9 cellular contexts compared by ENCODE assay signal in genomic region chr5:138077064-138077696, GRCh38. TPM values are rescaled to one million over a fixed set of nuclear protein-coding genes. Genes with fewer than 3 reads are reported as not detected.
DNase-seq lines count a peak whose midpoint lies in the region; ATAC-seq, FAIRE-seq and TF ChIP-seq lines count a peak whose summit lies in the region.
"Had no signal": no experiment of that assay in that cellular context is flagged by ENCODE, and none has a peak within 500 bp of the region (broad histone marks: within the 10 kb centered on the region; RNA-seq: fewer than 3 reads in every experiment).

No MANE protein-coding gene starts in this region.

- H3K4ac ChIP-seq in mesendoderm (ENCODE audit: low read depth, low read length): no peak overlapping the region

- peaks cover 8 to 12% of the 10 kb centered on the region in 2 donors for H3K4me1 Mint-ChIP-seq in stimulated activated naive B cell treated with anti-CD40 and anti-IgM and Interleukin-4, amounts not matched to agents 10 μg/mL and 1 μg/mL and 100 μg/mL, for 72 hours

- no peak overlapping the region for H3K4me2 ChIP-seq in mesendoderm (ENCODE audit: low read length)

- H3K27ac Mint-ChIP-seq in stimulated activated naive B cell treated with anti-CD40 and anti-IgM and Interleukin-4, amounts not matched to agents 10 μg/mL and 1 μg/mL and 100 μg/mL, for 72 hours: no peak overlapping the region

- H3K27me3 Mint-ChIP-seq in stimulated activated naive B cell treated with anti-CD40 and anti-IgM and Interleukin-4, amounts not matched to agents 10 μg/mL and 1 μg/mL and 100 μg/mL, for 72 hours: no peaks in the 10 kb centered on the region

- no peaks in the 10 kb centered on the region for H3K27me3 ChIP-seq in effector memory CD4-positive, alpha-beta T cell (replicated peaks; ENCODE audit: control insufficient read depth, insufficient read depth, low read length, poor library complexity, severe bottlenecking)
- H3K27me3 ChIP-seq in mesendoderm (ENCODE audit: insufficient read depth, low read length, poor library complexity): no peaks in the 10 kb centered on the region

- H3K36me3 ChIP-seq in effector memory CD4-positive, alpha-beta T cell (ENCODE audit: control insufficient read depth, insufficient read depth, low read length): no peaks in the 10 kb centered on the region
- H3K36me3 ChIP-seq in mesendoderm (ENCODE audit: control insufficient read depth, insufficient read depth, low read length): no peaks in the 10 kb centered on the region

- peak overlapping the region; percentile 60 for H3K9ac ChIP-seq in mesendoderm (ENCODE audit: low read length)

- no peak overlapping the region for H3K4me3 ChIP-seq in AG04449 (ENCODE audit: low read depth, low read length)
- no peak overlapping the region for H3K4me3 ChIP-seq in effector memory CD4-positive, alpha-beta T cell (ENCODE audit: insufficient read depth, low read depth, low read length, poor library complexity, severe bottlenecking)
- no peak overlapping the region for H3K4me3 ChIP-seq in mesendoderm (ENCODE audit: low read length)
- H3K4me3 ChIP-seq: skin epidermis had no signal

- H2AK5ac ChIP-seq in mesendoderm (ENCODE audit: low read length): peak overlapping the region; percentile 95

- H2BK120ac ChIP-seq in mesendoderm (ENCODE audit: low read depth, low read length): no peak overlapping the region

- H3K9me3 ChIP-seq in effector memory CD4-positive, alpha-beta T cell (ENCODE audit: control insufficient read depth, low read length): no peaks in the 10 kb centered on the region

- FAIRE-seq in GM12892 (lab: Jason Lieb, UNC): peak; percentile 89

- H3K4me3 Mint-ChIP-seq in stimulated activated naive B cell treated with anti-CD40 and anti-IgM and Interleukin-4, amounts not matched to agents 10 μg/mL and 1 μg/mL and 100 μg/mL, for 72 hours: no peak overlapping the region

- WGBS in mesendoderm (ENCODE audit: extremely low coverage, insufficient coverage, low lambda C conversion rate): 100% methylated on average over 1 of the region's 5 CpGs

- no peak overlapping the region for H4K8ac ChIP-seq in mesendoderm (ENCODE audit: low read depth, low read length)

- POLR2A ChIA-PET in AG04449 (lab: Yijun Ruan, JAX): no interaction called here

- peak overlapping the region; percentile 91 for H4K5ac ChIP-seq in mesendoderm (ENCODE audit: low read length)

- peak overlapping the region; percentile 90 for H3K56ac ChIP-seq in mesendoderm (ENCODE audit: low read length)

- no peak for ATAC-seq in stimulated activated naive B cell treated with anti-CD40 and anti-IgM and Interleukin-4, amounts not matched to agents 10 μg/mL and 1 μg/mL and 100 μg/mL, for 72 hours (replicated peaks)
- no peak for ATAC-seq in GM21360 (IDR thresholded peaks at IDR 0.05; ENCODE audit: unreplicated experiment)

- no peak overlapping the region for H3K23ac ChIP-seq in mesendoderm (ENCODE audit: low read length)

- no peak overlapping the region for H3K27ac ChIP-seq in effector memory CD4-positive, alpha-beta T cell (ENCODE audit: insufficient read depth, low read length, poor library complexity, severe bottlenecking)
- peak overlapping the region; percentile 78 for H3K27ac ChIP-seq in mesendoderm (ENCODE audit: low read depth, low read length)
- H3K27ac ChIP-seq: skin epidermis had no signal

- TF ChIP-seq POLR2A in GM12892 (IDR thresholded peaks at IDR 0.05; ENCODE audit: low read depth, low read length): no peak

- H3K36me3 Mint-ChIP-seq in stimulated activated naive B cell treated with anti-CD40 and anti-IgM and Interleukin-4, amounts not matched to agents 10 μg/mL and 1 μg/mL and 100 μg/mL, for 72 hours: no peaks in the 10 kb centered on the region

- DNase-seq in AG04449 (ENCODE audit: low read depth, low spot score) (peak; percentile 5), GM12892 (ENCODE audit: insufficient read length) (no peak), NCI-H2196 treated with DMSO at 0.1 percent for 48 hours (lab: John Stamatoyannopoulos, UW; ENCODE audit: unreplicated experiment) (peak; percentile 17), mesendoderm (peak; percentile 77)
- peak; percentile 25 to 53 for DNase-seq in activated CD4-positive, alpha-beta T cell treated with anti-CD3 and anti-CD28 coated beads for 4 hours
- peak in 2 of 3 donors; percentile 6 to 19 for DNase-seq in effector memory CD4-positive, alpha-beta T cell
- peak; percentile 12 for DNase-seq in stimulated activated naive B cell treated with anti-CD40 and anti-IgM and Interleukin-4, amounts not matched to agents 10 μg/mL and 1 μg/mL and 100 μg/mL, for 72 hours

- no peak overlapping the region for H2BK15ac ChIP-seq in mesendoderm (replicated peaks; ENCODE audit: low read depth)

- H3K4me1 ChIP-seq in effector memory CD4-positive, alpha-beta T cell (ENCODE audit: control insufficient read depth, insufficient read depth, low read length, poor library complexity, severe bottlenecking): no peaks in the 10 kb centered on the region
- H3K4me1 ChIP-seq in mesendoderm (ENCODE audit: control insufficient read depth, low read depth, low read length): peaks cover 18% of the 10 kb centered on the region

- H3K18ac ChIP-seq in mesendoderm (ENCODE audit: low read length): peak overlapping the region; percentile 64

- H3K9me3 Mint-ChIP-seq in stimulated activated naive B cell treated with anti-CD40 and anti-IgM and Interleukin-4, amounts not matched to agents 10 μg/mL and 1 μg/mL and 100 μg/mL, for 72 hours: no peaks in the 10 kb centered on the region

- peak; percentile 70 for TF ChIP-seq CTCF in AG04449 (IDR thresholded peaks at IDR 0.05; ENCODE audit: insufficient read depth, low read length, missing control alignments)

- H3K79me2 ChIP-seq in mesendoderm (ENCODE audit: control insufficient read depth, insufficient read depth, low read length): no peaks in the 10 kb centered on the region

- H3K79me1 ChIP-seq in mesendoderm (ENCODE audit: low read length): no peaks in the 10 kb centered on the region

- CTCF ChIA-PET in AG04449 (lab: Yijun Ruan, JAX): interaction anchor here (0.7 to 8.6 kb wide), 35 partner anchors 9 to 314 kb away, joined by 3 to 229 read pairs (median 9); partner anchors contain the start of genes FAM13B and NME5

- peak overlapping the region; percentile 98 for H2BK5ac ChIP-seq in mesendoderm (ENCODE audit: low read length)

RNA-seq across cellular contexts. Expression of gene WNT8A, which starts 6.7 kb away (rescaled TPM):
- not detected for polyA plus RNA-seq in GM12892 (2012; ENCODE audit: missing spikeins)
- 1.8 TPM for polyA plus RNA-seq in mesendoderm (2013, experiment 1 of 2)
- polyA plus RNA-seq in mesendoderm (2013, experiment 2 of 2): 1.7 TPM

RNA-seq across cellular contexts. Expression of gene FAM13B, which starts 44.3 kb away (rescaled TPM):
- polyA plus RNA-seq in GM12892 (2012; ENCODE audit: missing spikeins): 20.9 TPM
- 12.2 TPM for polyA plus RNA-seq in mesendoderm (2013, experiment 1 of 2)
- polyA plus RNA-seq in mesendoderm (2013, experiment 2 of 2): 12.4 TPM
